2 cellular contexts compared by ENCODE assay signal in genomic region chr1:180259431-180260338, GRCh38.
TF ChIP-seq lines count a peak whose summit lies in the region.

No MANE protein-coding gene starts in this region.

TF ChIP-seq in IMR-90, 13 proteins besides CTCF, POLR2A, EP300 and RAD21:
- TF ChIP-seq RFX5 (IDR thresholded peaks at IDR 0.05; ENCODE audit: low read depth, low read length) (no peak), ELK1 (IDR thresholded peaks at IDR 0.05; ENCODE audit: borderline replicate concordance, low read depth, low read length) (no peak), NFE2L2 (IDR thresholded peaks at IDR 0.05; ENCODE audit: low read depth, low read length) (no peak)

TF ChIP-seq in H1, 55 proteins besides CTCF, POLR2A, EP300 and RAD21:
- TF ChIP-seq ATF2 (IDR thresholded peaks at IDR 0.05; ENCODE audit: low read length): no peak
TF ChIP-seq in H1: peak in this region for 0.
